In genomic region chr3:99970198-99970597, GRCh38 we compare ENCODE assay signal across 14 cellular contexts.
A peak's percentile ranks its signal among the peaks of the same experiment; 100 is the strongest.
DNase-seq lines count a peak whose midpoint lies in the region; ATAC-seq and TF ChIP-seq lines count a peak whose summit lies in the region.
"Had no signal": no experiment of that assay in that cellular context is flagged by ENCODE, and none has a peak within 500 bp of the region (broad histone marks: within the 10 kb centered on the region; RNA-seq: fewer than 3 reads in every experiment).

No MANE protein-coding gene starts in this region.

- POLR2A ChIA-PET in activated CD8-positive, alpha-beta T cell treated with anti-CD3 and anti-CD28 coated beads, Interleukin-2, amount 10 ng/mL, durations not matched to agents 7 days and 5 days (lab: Charles Lee): no interaction called here

- H3K4me3 ChIP-seq in SJCRH30 (no peak overlapping the region), suprapubic skin (no peak overlapping the region)

- no peak for DNase-seq in activated CD8-positive, alpha-beta T cell treated with anti-CD3 and anti-CD28 coated beads, Interleukin-2, amount 10 ng/mL, durations not matched to agents 7 days and 5 days
- DNase-seq in SJCRH30 (no peak), suprapubic skin (ENCODE audit: low spot score in 2 of 2) (no peak), germinal center (ENCODE audit: low spot score) (no peak), iPS-NIHi7 (ENCODE audit: extremely low spot score) (no peak)
- DNase-seq: naive thymus-derived CD4-positive, alpha-beta T cell; NCI-H187; PC-3; small intestine had no signal

- no peaks in the 10 kb centered on the region for H3K27me3 Mint-ChIP-seq in activated CD8-positive, alpha-beta T cell treated with anti-CD3 and anti-CD28 coated beads, Interleukin-2, amount 10 ng/mL, durations not matched to agents 7 days and 5 days (ENCODE audit: low read depth)
- H3K27me3 Mint-ChIP-seq: central memory CD8-positive, alpha-beta T cell; naive thymus-derived CD4-positive, alpha-beta T cell had no signal

- H3K27ac Mint-ChIP-seq in activated CD8-positive, alpha-beta T cell treated with anti-CD3 and anti-CD28 coated beads, Interleukin-2, amount 10 ng/mL, durations not matched to agents 7 days and 5 days: peak overlapping the region; percentile 16

- H3K4me1 ChIP-seq in SJCRH30 (peaks cover 15% of the 10 kb centered on the region), suprapubic skin (peaks cover 50% of the 10 kb centered on the region)

- H3K36me3 ChIP-seq in SJCRH30: no peaks in the 10 kb centered on the region
- H3K36me3 ChIP-seq in suprapubic skin: no peaks in the 10 kb centered on the region

- TF ChIP-seq EP300 in suprapubic skin (IDR thresholded peaks at IDR 0.05): no peak

- H3K9me3 Mint-ChIP-seq in activated CD8-positive, alpha-beta T cell treated with anti-CD3 and anti-CD28 coated beads, Interleukin-2, amount 10 ng/mL, durations not matched to agents 7 days and 5 days (ENCODE audit: insufficient read depth): no peaks in the 10 kb centered on the region
- H3K9me3 Mint-ChIP-seq: CD14-positive monocyte; central memory CD8-positive, alpha-beta T cell had no signal

- no peak overlapping the region for H3K4me3 Mint-ChIP-seq in activated CD8-positive, alpha-beta T cell treated with anti-CD3 and anti-CD28 coated beads, Interleukin-2, amount 10 ng/mL, durations not matched to agents 7 days and 5 days
- H3K4me3 Mint-ChIP-seq: CD14-positive monocyte; central memory CD8-positive, alpha-beta T cell had no signal

- no peaks in the 10 kb centered on the region for H3K36me3 Mint-ChIP-seq in activated CD8-positive, alpha-beta T cell treated with anti-CD3 and anti-CD28 coated beads, Interleukin-2, amount 10 ng/mL, durations not matched to agents 7 days and 5 days (ENCODE audit: low read depth)
- H3K36me3 Mint-ChIP-seq: CD14-positive monocyte had no signal

- no peak for TF ChIP-seq CTCF in suprapubic skin (IDR thresholded peaks at IDR 0.05)

- H3K27ac ChIP-seq in SJCRH30 (no peak overlapping the region), suprapubic skin (no peak overlapping the region)

- no peaks in the 10 kb centered on the region for H3K27me3 ChIP-seq in SJCRH30
- no peaks in the 10 kb centered on the region for H3K27me3 ChIP-seq in suprapubic skin

- peaks cover 14% of the 10 kb centered on the region for H3K4me1 Mint-ChIP-seq in activated CD8-positive, alpha-beta T cell treated with anti-CD3 and anti-CD28 coated beads, Interleukin-2, amount 10 ng/mL, durations not matched to agents 7 days and 5 days (ENCODE audit: low read depth)

- 85% methylated on average over 1 of the region's 1 CpG for WGBS in suprapubic skin

- CTCF ChIA-PET in activated CD8-positive, alpha-beta T cell treated with anti-CD3 and anti-CD28 coated beads, Interleukin-2, amount 10 ng/mL, durations not matched to agents 7 days and 5 days (lab: Charles Lee): no interaction called here

- ATAC-seq in GM18858 (IDR thresholded peaks at IDR 0.05; ENCODE audit: unreplicated experiment) (peak; percentile 97), GM21423 (IDR thresholded peaks at IDR 0.05; ENCODE audit: unreplicated experiment) (peak; percentile 92), HG03039 (IDR thresholded peaks at IDR 0.05; ENCODE audit: unreplicated experiment) (peak; percentile 96)
- no peak for ATAC-seq in activated CD8-positive, alpha-beta T cell treated with anti-CD3 and anti-CD28 coated beads, Interleukin-2, amount 10 ng/mL, durations not matched to agents 7 days and 5 days
- ATAC-seq: naive thymus-derived CD4-positive, alpha-beta T cell; PC-3 had no signal

- no peak for TF ChIP-seq POLR2A in suprapubic skin (IDR thresholded peaks at IDR 0.05)

- no peaks in the 10 kb centered on the region for H3K9me3 ChIP-seq in SJCRH30 (replicated peaks)
- H3K9me3 ChIP-seq in suprapubic skin: no peaks in the 10 kb centered on the region
